14 cellular contexts compared by ENCODE assay signal in genomic region chr5:1951165-1951816, GRCh38.
"Had no signal": no experiment of that assay in that cellular context is flagged by ENCODE, and none has a peak within 500 bp of the region (broad histone marks: within the 10 kb centered on the region; RNA-seq: fewer than 3 reads in every experiment).

No MANE protein-coding gene starts in this region.

- H3K4me3 ChIP-seq: dorsolateral prefrontal cortex, left ventricle myocardium inferior, prostate gland, tibial nerve had no signal

- DNase-seq: activated CD4-positive, alpha-beta T cell treated with anti-CD3 and anti-CD28 coated beads, Interleukin-2, amount 50 U/mL, for 48 hours; activated gamma-delta T cell; amniotic stem cell; central memory CD4-positive, alpha-beta T cell; dorsolateral prefrontal cortex; foreskin melanocyte; left ventricle myocardium inferior; right cardiac atrium; stimulated activated CD4-positive, alpha-beta T cell treated with anti-CD3 and anti-CD28 coated beads, Interleukin-2, amount 100 ng/mL, for 24 hours; stimulated activated naive CD8-positive, alpha-beta T cell treated with anti-CD3 and anti-CD28 coated beads, Interleukin-15, Interleukin-2, amounts not matched to agents 100 U/mL and 50 U/mL, for 24 hours; T-helper 17 cell had no signal

- H3K9me3 ChIP-seq: left ventricle myocardium inferior, prostate gland, tibial nerve had no signal

- H3K4me1 ChIP-seq: prostate gland, tibial nerve had no signal

- H3K27ac ChIP-seq: dorsolateral prefrontal cortex, left ventricle myocardium inferior, prostate gland, tibial nerve, VCaP had no signal

- H3K27me3 ChIP-seq: tibial nerve had no signal

- H3K36me3 ChIP-seq: left ventricle myocardium inferior, prostate gland, tibial nerve had no signal

- ATAC-seq: right cardiac atrium, T-helper 17 cell had no signal
